In the genomic region with DNA sequence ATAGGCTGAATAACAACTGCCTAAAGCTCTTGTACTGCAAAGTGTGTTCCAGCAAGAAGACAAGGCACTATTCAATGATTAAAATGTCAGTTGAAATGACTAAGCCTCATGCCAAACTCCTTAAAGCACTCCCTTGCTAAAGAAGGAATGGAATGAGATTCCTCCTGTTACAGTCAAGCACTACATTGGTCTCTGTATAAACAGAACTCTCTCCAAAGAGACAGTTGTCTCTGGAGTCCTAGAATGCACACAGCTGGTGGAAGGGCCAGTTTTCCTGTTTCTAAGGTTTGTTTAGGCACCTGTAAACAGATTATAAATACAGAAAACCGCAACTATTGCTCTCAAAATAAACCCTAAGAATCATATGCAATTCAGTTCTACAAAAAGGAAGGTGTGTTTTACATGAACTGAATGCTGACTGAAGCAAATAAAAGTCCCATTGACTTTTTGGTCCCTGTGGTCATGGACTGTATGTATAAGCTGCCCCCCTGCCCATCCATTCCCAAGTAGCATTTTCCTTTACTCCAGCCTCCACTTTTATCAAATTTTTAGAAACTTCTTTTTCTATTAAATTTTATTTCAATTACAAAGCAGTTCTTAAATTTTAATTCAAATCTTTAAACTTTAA, we compare ENCODE assay signal across 9 cellular contexts. TPM values are rescaled to one million over a fixed set of nuclear protein-coding genes. Genes with fewer than 3 reads are reported as not detected.
DNase-seq lines count a peak whose midpoint lies in the region; ATAC-seq, FAIRE-seq and TF ChIP-seq lines count a peak whose summit lies in the region.
"Had no signal": no experiment of that assay in that cellular context is flagged by ENCODE, and none has a peak within 500 bp of the region (broad histone marks: within the 10 kb centered on the region; RNA-seq: fewer than 3 reads in every experiment).

No MANE protein-coding gene starts in this region.

- intact Hi-C loops in HepG2 (cut with micrococcal nuclease; ENCODE audit: unreplicated experiment) (no loop called here), right lobe of liver (cut with DNase I) (no loop called here), lower lobe of right lung (cut with DNase I) (no loop called here)

- ATAC-seq in HepG2 (peak; percentile 58; the same call in 2 of the 3 replicates), right lobe of liver (no peak), lower lobe of right lung (peak; percentile 64 to 91)

- POLR2A ChIA-PET in HepG2 (lab: Yijun Ruan, JAX): no interaction called here

- no peak overlapping the region for H3K4me2 ChIP-seq in HepG2 (ENCODE audit: low read depth, low read length)

- in situ Hi-C loops in HepG2 (cut with HindIII; ENCODE audit: extremely low pct_ligation_motif_present, low pct_unique_long_range_greater_than_20kb) (no loop called here), KBM-7 (cut with MboI; ENCODE audit: low pct_unique_long_range_greater_than_20kb, low sequenced_read_pairs) (no loop called here)

- H2AFZ ChIP-seq in HepG2 (ENCODE audit: low read length): no peak overlapping the region

- H3K27me3 ChIP-seq in HepG2 (ENCODE audit: control insufficient read depth in 1 of 2, insufficient read depth in 2 of 2, low read length in 2 of 2) (no peaks in the 10 kb centered on the region), right lobe of liver (no peaks in the 10 kb centered on the region), lower lobe of right lung (ENCODE audit: low read depth) (no peaks in the 10 kb centered on the region), small intestine (ENCODE audit: control insufficient read depth in 2 of 2, insufficient read depth in 2 of 2, low read length in 2 of 2) (no peaks in the 10 kb centered on the region)

- H3K36me3 ChIP-seq in HepG2 (replicated peaks in 1 of 2; ENCODE audit: control insufficient read depth in 1 of 2, insufficient read depth in 2 of 2, low read length in 2 of 2) (peaks cover 4 to 18% of the 10 kb centered on the region in 2 experiments; a peak in 3 of 5 replicates), right lobe of liver (no peaks in the 10 kb centered on the region), lower lobe of right lung (no peaks in the 10 kb centered on the region), small intestine (ENCODE audit: control insufficient read depth in 2 of 2, insufficient read depth in 2 of 2, low read length in 2 of 2) (peaks cover 0 to 3% of the 10 kb centered on the region in 2 donors)

- H4K20me1 ChIP-seq in HepG2 (ENCODE audit: insufficient read depth, low read length): peaks cover 10% of the 10 kb centered on the region; the same call in 1 of the 2 replicates

- no peak for TF ChIP-seq CTCF in HepG2 (CRISPR knock-in tag; IDR thresholded peaks at IDR 0.05)
- no peak for TF ChIP-seq CTCF in right lobe of liver (IDR thresholded peaks at IDR 0.05)
- TF ChIP-seq CTCF in choroid plexus epithelial cell (conservative IDR thresholded peaks at IDR 0.05; ENCODE audit: low read depth, low read length): no peak
- no peak for TF ChIP-seq CTCF in lower lobe of right lung (IDR thresholded peaks at IDR 0.05)

- DNase-seq in HepG2 (ENCODE audit: low spot score): no peak
- no peak for DNase-seq in right lobe of liver
- DNase-seq in choroid plexus epithelial cell (ENCODE audit: low read depth): peak; percentile 90
- DNase-seq in lower lobe of right lung: no peak
- DNase-seq in small intestine: no peak
- DNase-seq in stimulated activated CD4-positive, alpha-beta T cell treated with anti-CD3 and anti-CD28 coated beads, Interleukin-4, amount 100 ng/mL, for 24 hours: no peak
- DNase-seq in OCI-M2 (lab: John Stamatoyannopoulos, UW; ENCODE audit: unreplicated experiment): no peak
- DNase-seq in KBM-7: no peak
- DNase-seq: AML-193 had no signal

- no peak for FAIRE-seq in HepG2 (lab: Jason Lieb, UNC)
- FAIRE-seq in small intestine (lab: Jason Lieb, UNC): no peak

- WGBS in HepG2 (ENCODE audit: low lambda C conversion rate): 53% methylated on average over 1 of the region's 1 CpG
- 64% methylated on average over 1 of the region's 1 CpG for WGBS in right lobe of liver (ENCODE audit: insufficient coverage, low coverage, low lambda C conversion rate, missing lambda C conversion rate)
- WGBS in small intestine, 3 donors: 46 to 63% (median 61%) methylated on average over 1 of the region's 1 CpG

- no peaks in the 10 kb centered on the region for H3K9me3 ChIP-seq in HepG2 (ENCODE audit: low read length)
- no peaks in the 10 kb centered on the region for H3K9me3 ChIP-seq in right lobe of liver
- no peaks in the 10 kb centered on the region for H3K9me3 ChIP-seq in lower lobe of right lung
- no peaks in the 10 kb centered on the region for H3K9me3 ChIP-seq in small intestine (ENCODE audit: control insufficient read depth, low read depth)

- TF ChIP-seq EP300 in HepG2 (IDR thresholded peaks at IDR 0.05; ENCODE audit: low read depth in 2 of 2, low read length in 2 of 2) (no peak), HepG2 (CRISPR knock-in tag; IDR thresholded peaks at IDR 0.05; ENCODE audit: borderline replicate concordance) (no peak)

- TF ChIP-seq RAD21 in HepG2 (CRISPR knock-in tag; IDR thresholded peaks at IDR 0.05): no peak

- TF ChIP-seq POLR2A in HepG2 (IDR thresholded peaks at IDR 0.05; ENCODE audit: insufficient read depth in 1 of 2, low read depth in 2 of 2, low read length in 2 of 2) (no peak), right lobe of liver (IDR thresholded peaks at IDR 0.05) (no peak)

- H3K4me3 ChIP-seq in HepG2 (replicated peaks in 1 of 3; ENCODE audit: insufficient read depth in 1 of 3, low read depth in 2 of 3, low read length in 3 of 3): no peak overlapping the region
- H3K4me3 ChIP-seq in right lobe of liver: no peak overlapping the region
- H3K4me3 ChIP-seq in choroid plexus epithelial cell (ENCODE audit: low read depth, low read length): no peak overlapping the region
- no peak overlapping the region for H3K4me3 ChIP-seq in lower lobe of right lung
- no peak overlapping the region for H3K4me3 ChIP-seq in small intestine (ENCODE audit: low read depth in 1 of 2, low read length in 2 of 2)

- CTCF ChIA-PET in HepG2 (lab: Yijun Ruan, JAX; ENCODE audit: low intra/inter-chr PET ratio, low total read pairs): no interaction called here

- H3K79me2 ChIP-seq in HepG2 (ENCODE audit: insufficient read depth, low read length): peaks cover 96% of the 10 kb centered on the region

- H3K9ac ChIP-seq in HepG2 (ENCODE audit: insufficient read depth, low read depth, low read length): no peak overlapping the region

- BruUV-seq in HepG2 (replicated peaks; lab: Mats Ljungman, UMichigan): no TSS peak

- H3K4me1 ChIP-seq in HepG2 (ENCODE audit: insufficient read depth, low read length) (peaks cover 35% of the 10 kb centered on the region), right lobe of liver (no peaks in the 10 kb centered on the region), lower lobe of right lung (no peaks in the 10 kb centered on the region), small intestine (ENCODE audit: control insufficient read depth in 2 of 2, insufficient read depth in 1 of 2, low read depth in 1 of 2, low read length in 1 of 2) (peaks cover 0 to 4% of the 10 kb centered on the region in 2 donors)

- H3K27ac ChIP-seq in HepG2 (ENCODE audit: extremely low read length, insufficient read depth, low read length): no peak overlapping the region
- H3K27ac ChIP-seq in right lobe of liver: no peak overlapping the region
- no peak overlapping the region for H3K27ac ChIP-seq in lower lobe of right lung
- no peak overlapping the region for H3K27ac ChIP-seq in small intestine (ENCODE audit: low read depth in 1 of 2, low read length in 1 of 2)

TF ChIP-seq in HepG2, 621 proteins besides CTCF, POLR2A, EP300 and RAD21:
- TF ChIP-seq ZSCAN9 (CRISPR knock-in tag; IDR thresholded peaks at IDR 0.05; ENCODE audit: borderline replicate concordance) (no peak), MAFK (conservative IDR thresholded peaks at IDR 0.05 in 1 of 2, IDR thresholded peaks at IDR 0.05 in 1 of 2; ENCODE audit: low read length in 2 of 2) (peak; percentile 70 to 77), MAFF (IDR thresholded peaks at IDR 0.05; ENCODE audit: low read depth, low read length) (peak; percentile 48; the same call in 1 of the 2 replicates), ARNT2 (CRISPR knock-in tag; IDR thresholded peaks at IDR 0.05; ENCODE audit: low read depth) (no peak), RBM22 (optimal IDR thresholded peaks at IDR 0.05; ENCODE audit: low read length) (peak; percentile 50)

RNA-seq across cellular contexts. Expression of gene FAT1, which starts 47.0 kb away (rescaled TPM):
- total RNA-seq in HepG2 (2016; rRNA removed; fragmentation: Illumina TruSeq; extraction: Trizol): 176 and 185 TPM in 2 replicates
- 74.9 and 87.3 TPM in 2 replicates for total RNA-seq in HepG2 (2016; cell fraction: cytosol; rRNA removed; fragmentation: Illumina TruSeq; extraction: Trizol; ENCODE audit: low read depth)
- total RNA-seq in HepG2 (2016; cell fraction: insoluble cytoplasmic fraction; rRNA removed; fragmentation: Illumina TruSeq; extraction: Trizol): 158 and 182 TPM in 2 replicates
- total RNA-seq in HepG2 (2016; cell fraction: membrane; rRNA removed; fragmentation: Illumina TruSeq; extraction: Trizol): 361 and 484 TPM in 2 replicates
- total RNA-seq in HepG2 (2016; cell fraction: nucleus; rRNA removed; fragmentation: Illumina TruSeq; extraction: Trizol): 203 and 219 TPM in 2 replicates
- 193 and 216 TPM in 2 replicates for polyA plus RNA-seq in HepG2 (2011; rRNA removed)
- 145 and 153 TPM in 2 replicates for polyA plus RNA-seq in HepG2 (2011; cell fraction: cytosol; rRNA removed)
- polyA plus RNA-seq in HepG2 (2011; cell fraction: nucleus; rRNA removed): 169 and 173 TPM in 2 replicates
- polyA plus RNA-seq in HepG2 (2012): 84.5 and 103 TPM in 2 replicates
- 2.5 and 3.2 TPM in 2 replicates for polyA plus RNA-seq in HepG2 (2016; cell fraction: cytosol; fragmentation: Illumina TruSeq; extraction: Trizol; ENCODE audit: low read depth)
- 34.1 and 47.0 TPM in 2 replicates for polyA plus RNA-seq in HepG2 (2016; cell fraction: insoluble cytoplasmic fraction; fragmentation: Illumina TruSeq; extraction: Trizol; ENCODE audit: low read depth)
- 7.0 and 7.3 TPM in 2 replicates for polyA plus RNA-seq in HepG2 (2016; cell fraction: membrane; fragmentation: Illumina TruSeq; extraction: Trizol; ENCODE audit: low read depth)
- 164 and 179 TPM in 2 replicates for polyA plus RNA-seq in HepG2 (2016; cell fraction: nucleus; fragmentation: Illumina TruSeq; extraction: Trizol; ENCODE audit: insufficient read depth, low read depth)
- polyA minus RNA-seq in HepG2 (2011; rRNA and poly(A)+ RNA removed; ENCODE audit: low replicate concordance): 311 and 1,912 TPM in 2 replicates
- 510 and 534 TPM in 2 replicates for polyA minus RNA-seq in HepG2 (2011; cell fraction: cytosol; rRNA and poly(A)+ RNA removed)
- polyA minus RNA-seq in HepG2 (2011; cell fraction: nucleus; rRNA and poly(A)+ RNA removed): 531 and 554 TPM in 2 replicates
- total RNA-seq in right lobe of liver: 100 to 1,000 TPM in 2 of 6 experiments, 10 to 100 TPM in 4; 32.9 to 173 (median 69.7) TPM
- total RNA-seq in lower lobe of right lung: 106 TPM
- polyA plus RNA-seq in small intestine: 10 to 100 TPM; 62.4 to 99.3 (median 67.8) TPM

Comparison
In these comparisons a context has a peak if more than half of its experiments do, and no peak if none do; other contexts are left out.
1. ATAC-seq: peak in HepG2 (single experiment) and lower lobe of right lung (2 of 2); none in right lobe of liver (0 of 4).